ENCODE assay signal across 14 cellular contexts in the genomic region with DNA sequence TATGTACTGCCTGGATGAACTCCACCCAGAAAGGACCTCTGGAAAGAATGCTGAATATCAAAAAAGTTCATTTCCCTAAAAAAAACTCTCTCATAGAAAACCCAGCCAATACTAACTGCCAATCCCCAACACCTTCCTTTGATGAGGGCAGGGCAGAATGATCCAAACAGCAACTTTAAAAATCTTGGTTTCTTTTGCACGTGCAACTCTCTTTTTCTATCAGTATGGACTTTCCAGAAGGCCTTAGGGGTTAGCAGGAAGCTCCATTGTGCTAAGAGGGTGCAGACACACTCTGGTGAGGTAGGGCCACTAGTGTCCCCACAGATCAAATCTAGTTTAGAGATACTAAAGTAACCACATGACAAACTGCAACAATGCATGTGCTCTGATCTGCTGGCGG. TPM values are rescaled to one million over a fixed set of nuclear protein-coding genes. Genes with fewer than 3 reads are reported as not detected.
DNase-seq lines count a peak whose midpoint lies in the region; ATAC-seq and TF ChIP-seq lines count a peak whose summit lies in the region.
"Had no signal": no experiment of that assay in that cellular context is flagged by ENCODE, and none has a peak within 500 bp of the region (broad histone marks: within the 10 kb centered on the region; RNA-seq: fewer than 3 reads in every experiment).

No MANE protein-coding gene starts in this region.

- no peak overlapping the region for H3K4me3 Mint-ChIP-seq in MCF 10A (ENCODE audit: unreplicated experiment)
- H3K4me3 Mint-ChIP-seq: CD14-positive monocyte; CD8-positive, alpha-beta T cell had no signal

- TF ChIP-seq CTCF in MCF 10A (IDR thresholded peaks at IDR 0.05; ENCODE audit: unreplicated experiment) = no peak
- TF ChIP-seq CTCF in breast epithelium (IDR thresholded peaks at IDR 0.05) = no peak

- DNase-seq in MCF 10A (ENCODE audit: unreplicated experiment) (no peak), breast epithelium (ENCODE audit: low spot score in 2 of 2) (no peak), adipocyte (ENCODE audit: low read depth) (peak; percentile 36), kidney glomerular epithelial cell (lab: John Stamatoyannopoulos, UW) (no peak), MG63 (no peak)
- DNase-seq: CD8-positive, alpha-beta T cell; COR-L47; DND-41; GDM1 had no signal

- TF ChIP-seq POLR2A in breast epithelium (IDR thresholded peaks at IDR 0.05) = no peak

- H3K9ac ChIP-seq in adipocyte (ENCODE audit: low read length) (no peak overlapping the region), iPS-20b (ENCODE audit: low read depth, low read length) (peak overlapping the region; percentile 27; the same call in 1 of the 2 replicates)
- H3K9ac ChIP-seq: KMS-11 had no signal

- no peaks in the 10 kb centered on the region for H3K27me3 Mint-ChIP-seq in MCF 10A (ENCODE audit: insufficient read depth, unreplicated experiment)

- peaks cover 15% of the 10 kb centered on the region for H3K36me3 Mint-ChIP-seq in MCF 10A (ENCODE audit: insufficient read depth, unreplicated experiment)
- H3K36me3 Mint-ChIP-seq: CD14-positive monocyte; CD8-positive, alpha-beta T cell had no signal

- H3K4me3 ChIP-seq in breast epithelium (no peak overlapping the region), adipocyte (ENCODE audit: low read length) (no peak overlapping the region), iPS-20b (ENCODE audit: low read length) (no peak overlapping the region), MG63 (no peak overlapping the region)

- peak overlapping the region; percentile 19 for H3K27ac Mint-ChIP-seq in MCF 10A (ENCODE audit: low read depth, unreplicated experiment)
- H3K27ac Mint-ChIP-seq: CD14-positive monocyte; CD8-positive, alpha-beta T cell had no signal

- H3K4me1 Mint-ChIP-seq in MCF 10A (ENCODE audit: insufficient read depth, unreplicated experiment) = peaks cover 24% of the 10 kb centered on the region
- H3K4me1 Mint-ChIP-seq: CD14-positive monocyte had no signal

- no TSS peak for BruUV-seq in MCF 10A (replicated peaks; lab: Mats Ljungman, UMichigan)

- H3K4me1 ChIP-seq in breast epithelium (no peaks in the 10 kb centered on the region), adipocyte (ENCODE audit: control insufficient read depth, insufficient read depth, low read length) (no peaks in the 10 kb centered on the region), iPS-20b (ENCODE audit: insufficient read depth, low read length) (peaks cover 35% of the 10 kb centered on the region)

- no peak overlapping the region for H3K27ac ChIP-seq in breast epithelium
- H3K27ac ChIP-seq in iPS-20b (ENCODE audit: low read length) = no peak overlapping the region
- H3K27ac ChIP-seq: 22Rv1, KMS-11 had no signal

- H3K36me3 ChIP-seq in breast epithelium (no peaks in the 10 kb centered on the region), adipocyte (ENCODE audit: control insufficient read depth, insufficient read depth, low read length, severe bottlenecking) (no peaks in the 10 kb centered on the region), iPS-20b (ENCODE audit: insufficient read depth, low read depth, low read length) (no peaks in the 10 kb centered on the region), MG63 (no peaks in the 10 kb centered on the region)

- no peak for ATAC-seq in HG02610 (IDR thresholded peaks at IDR 0.05; ENCODE audit: unreplicated experiment)
- ATAC-seq: CD8-positive, alpha-beta T cell had no signal

- no peaks in the 10 kb centered on the region for H3K9me3 ChIP-seq in breast epithelium
- no peaks in the 10 kb centered on the region for H3K9me3 ChIP-seq in adipocyte (ENCODE audit: control insufficient read depth, low read length)
- H3K9me3 ChIP-seq in iPS-20b (ENCODE audit: insufficient read depth, low read depth, low read length) = no peaks in the 10 kb centered on the region
- no peaks in the 10 kb centered on the region for H3K9me3 ChIP-seq in MG63

- no peaks in the 10 kb centered on the region for H3K9me3 Mint-ChIP-seq in MCF 10A (ENCODE audit: unreplicated experiment)
- H3K9me3 Mint-ChIP-seq: CD8-positive, alpha-beta T cell had no signal

- intact Hi-C loops in MCF 10A (cut with micrococcal nuclease) (no loop called here), breast epithelium (cut with DNase I; ENCODE audit: low total_unique reads) (no loop called here)

- H3K27me3 ChIP-seq in breast epithelium (no peaks in the 10 kb centered on the region), adipocyte (replicated peaks; ENCODE audit: control insufficient read depth, insufficient read depth, low read length) (no peaks in the 10 kb centered on the region), iPS-20b (ENCODE audit: insufficient read depth, low read length) (no peaks in the 10 kb centered on the region), MG63 (no peaks in the 10 kb centered on the region)

- POLR2A ChIA-PET in MCF 10A (lab: Yijun Ruan, JAX) = no interaction called here

- CTCF ChIA-PET in MCF 10A (lab: Yijun Ruan, JAX) = interaction anchor here (0.7 kb wide), 1 partner anchor 18 kb away, joined by 3 read pairs; no protein-coding TSS in a partner anchor

RNA-seq across cellular contexts. Expression of a gene that starts 23.4 kb away (rescaled TPM):
- total RNA-seq in MCF 10A (2022) (29.5 and 37.9 TPM in 2 replicates), breast epithelium (10 to 100 TPM in 2 of 3 donors, 1 to 10 TPM in 1; 5.6 to 47.3 (median 41.6) TPM)
- total RNA-seq in MG63 (2014; rRNA removed; shearing (Covaris generic); ENCODE audit: low replicate concordance) = 10.6 and 14.5 TPM in 2 replicates
